19 cellular contexts compared by ENCODE assay signal in the genomic region with DNA sequence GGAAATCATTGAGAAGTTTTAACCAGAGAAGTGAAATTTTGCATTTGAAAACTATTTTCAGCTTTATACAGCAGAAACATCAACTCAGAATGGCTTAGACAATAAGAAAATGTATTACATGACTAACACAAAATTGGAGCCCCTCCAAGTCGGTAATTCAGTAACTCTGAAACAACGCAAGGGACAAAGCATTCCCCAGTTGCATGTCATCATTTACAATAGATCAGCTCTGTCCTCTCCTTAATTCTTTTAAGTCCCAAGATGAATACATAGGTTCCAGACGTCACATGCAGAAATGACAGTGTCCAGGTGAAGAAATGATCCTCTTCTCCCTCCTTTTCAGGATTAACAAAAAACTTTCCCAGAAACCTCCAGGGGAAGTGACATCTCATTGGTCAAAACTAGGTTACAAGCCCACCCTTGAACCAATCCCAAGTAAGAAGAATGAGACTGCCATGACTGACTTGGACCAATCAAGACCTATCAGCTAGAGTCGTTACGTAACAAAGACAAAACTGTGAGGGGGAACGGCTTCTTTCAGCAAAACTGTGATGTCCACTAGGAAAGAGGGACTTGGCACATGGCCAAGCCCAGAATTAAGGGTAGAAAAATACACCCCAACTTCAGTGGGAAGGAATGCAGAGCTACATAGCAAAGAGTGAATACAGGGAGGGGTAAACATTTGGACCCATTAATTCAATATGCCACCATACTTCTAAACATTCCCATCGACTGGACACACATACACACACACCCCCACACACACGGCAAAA.
DNase-seq lines count a peak whose midpoint lies in the region; ATAC-seq and TF ChIP-seq lines count a peak whose summit lies in the region.
"Had no signal": no experiment of that assay in that cellular context is flagged by ENCODE, and none has a peak within 500 bp of the region (broad histone marks: within the 10 kb centered on the region; RNA-seq: fewer than 3 reads in every experiment).

No MANE protein-coding gene starts in this region.

- TF ChIP-seq POLR2A in breast epithelium (IDR thresholded peaks at IDR 0.05), result no peak

- WGBS in mammary epithelial cell (ENCODE audit: low coverage, missing lambda C conversion rate), result 68% methylated on average over 5 of the region's 8 CpGs

- peak overlapping the region; percentile 1 for H3K27ac ChIP-seq in mammary epithelial cell (ENCODE audit: insufficient read depth, low read depth, low read length)
- H3K27ac ChIP-seq in breast epithelium, result no peak overlapping the region
- 0 out of 2 replicates have a peak overlapping the region, but pooled peaks have one; percentile 8 for H3K27ac ChIP-seq in PC-3 (ENCODE audit: low read length)
- no peak overlapping the region for H3K27ac ChIP-seq in MM.1S (ENCODE audit: low read length)
- H3K27ac ChIP-seq: HL-60 had no signal

- H2AFZ ChIP-seq in mammary epithelial cell (ENCODE audit: low read depth, low read length) (no peak overlapping the region), PC-3 (ENCODE audit: low read length) (no peak overlapping the region), MM.1S (ENCODE audit: low read length) (no peak overlapping the region)

- no peaks in the 10 kb centered on the region for H4K20me1 ChIP-seq in mammary epithelial cell (ENCODE audit: insufficient read depth, low read length)
- H4K20me1 ChIP-seq in PC-3 (ENCODE audit: low read length), result no peaks in the 10 kb centered on the region
- H4K20me1 ChIP-seq in MM.1S (ENCODE audit: insufficient read depth, low read length), result no peaks in the 10 kb centered on the region

- H3K9me3 Mint-ChIP-seq in chondrocyte (ENCODE audit: low read depth), result no peaks in the 10 kb centered on the region

- H3K36me3 ChIP-seq in mammary epithelial cell (ENCODE audit: insufficient read depth, low read length) (no peaks in the 10 kb centered on the region), breast epithelium (no peaks in the 10 kb centered on the region), PC-3 (ENCODE audit: low read depth, low read length) (no peaks in the 10 kb centered on the region), MM.1S (replicated peaks; ENCODE audit: insufficient read depth, low read length) (no peaks in the 10 kb centered on the region)

- H3K4me1 Mint-ChIP-seq in chondrocyte (ENCODE audit: low read depth), result no peaks in the 10 kb centered on the region

- no peak for ATAC-seq in PC-3

- BruUV-seq in mammary epithelial cell (replicated peaks; lab: Mats Ljungman, UMichigan) (no TSS peak), PC-3 (replicated peaks; lab: Mats Ljungman, UMichigan) (no TSS peak)

- CTCF ChIA-PET in mammary epithelial cell (lab: Charles Lee; ENCODE audit: low non-redundant PET), result no interaction called here
- CTCF ChIA-PET in PC-3 (lab: Charles Lee), result no interaction called here

- peaks cover 33% of the 10 kb centered on the region for H3K27me3 Mint-ChIP-seq in chondrocyte (ENCODE audit: low read depth)

- H3K9me3 ChIP-seq in mammary epithelial cell (replicated peaks; ENCODE audit: insufficient read depth, low read length), result no peaks in the 10 kb centered on the region
- H3K9me3 ChIP-seq in breast epithelium, result no peaks in the 10 kb centered on the region
- no peaks in the 10 kb centered on the region for H3K9me3 ChIP-seq in PC-3 (ENCODE audit: low read length)
- no peaks in the 10 kb centered on the region for H3K9me3 ChIP-seq in MM.1S (replicated peaks; ENCODE audit: insufficient read depth, low read length)

- H3K27ac Mint-ChIP-seq in chondrocyte (ENCODE audit: unreplicated experiment), result peak overlapping the region; percentile 34
- H3K27ac Mint-ChIP-seq: H9 had no signal

- no peak overlapping the region for H3K4me3 Mint-ChIP-seq in chondrocyte (ENCODE audit: unreplicated experiment)
- H3K4me3 Mint-ChIP-seq: H9 had no signal

- POLR2A ChIA-PET in PC-3 (lab: Charles Lee; ENCODE audit: unreplicated experiment), result no interaction called here

- H3K27me3 ChIP-seq in mammary epithelial cell (ENCODE audit: insufficient read depth, low read length) (no peaks in the 10 kb centered on the region), breast epithelium (no peaks in the 10 kb centered on the region), PC-3 (ENCODE audit: low read length) (no peaks in the 10 kb centered on the region), MM.1S (replicated peaks; ENCODE audit: insufficient read depth, low read length) (no peaks in the 10 kb centered on the region)

- in situ Hi-C loops in mammary epithelial cell (cut with MboI; ENCODE audit: low sequenced_read_pairs in 2 of 2), result no loop called here

- H3K9me2 ChIP-seq in PC-3 (replicated peaks; ENCODE audit: low read length) (no peaks in the 10 kb centered on the region), MM.1S (replicated peaks; ENCODE audit: insufficient read depth, low read length) (no peaks in the 10 kb centered on the region)

- no peaks in the 10 kb centered on the region for H3K79me2 ChIP-seq in mammary epithelial cell (ENCODE audit: insufficient read depth, low read length)
- no peaks in the 10 kb centered on the region for H3K79me2 ChIP-seq in PC-3 (ENCODE audit: low read length)
- no peaks in the 10 kb centered on the region for H3K79me2 ChIP-seq in MM.1S (ENCODE audit: low read length)

- TF ChIP-seq CTCF in mammary epithelial cell (conservative IDR thresholded peaks at IDR 0.05 in 1 of 2, IDR thresholded peaks at IDR 0.05 in 1 of 2; ENCODE audit: extremely low read depth in 1 of 2, insufficient read depth in 1 of 2, low read depth in 1 of 2, low read length in 2 of 2), result no peak
- no peak for TF ChIP-seq CTCF in breast epithelium (IDR thresholded peaks at IDR 0.05)
- no peak for TF ChIP-seq CTCF in PC-3 (conservative IDR thresholded peaks at IDR 0.05; ENCODE audit: low read depth, low read length)
- no peak for TF ChIP-seq CTCF in chondrocyte (IDR thresholded peaks at IDR 0.05)
- no peak for TF ChIP-seq CTCF in MM.1S (IDR thresholded peaks at IDR 0.05; ENCODE audit: low read length)

- no peaks in the 10 kb centered on the region for H3K36me3 Mint-ChIP-seq in chondrocyte (ENCODE audit: low read depth)

- H3K4me1 ChIP-seq in mammary epithelial cell (ENCODE audit: insufficient read depth, low read length), result peaks cover 14% of the 10 kb centered on the region
- H3K4me1 ChIP-seq in breast epithelium, result no peaks in the 10 kb centered on the region
- H3K4me1 ChIP-seq in PC-3 (ENCODE audit: insufficient read depth, low read length), result peaks cover 23% of the 10 kb centered on the region
- H3K4me1 ChIP-seq in MM.1S (ENCODE audit: low read length), result no peaks in the 10 kb centered on the region

- DNase-seq in mammary epithelial cell (no peak), breast epithelium (ENCODE audit: low spot score in 2 of 2) (no peak), PC-3 (peak; percentile 52), chondrocyte (ENCODE audit: low spot score) (no peak), renal cortical epithelial cell (ENCODE audit: low read depth) (peak; percentile 74), DMS53 treated with DMSO at 0.1 percent for 48 hours (lab: John Stamatoyannopoulos, UW; ENCODE audit: unreplicated experiment) (no peak), MM.1S (no peak), retina (no peak)
- DNase-seq: 8988T, C1 segment of cervical spinal cord, DMS79 treated with DMSO at 0.1 percent for 48 hours, H9, NCI-H1694 treated with DMSO at 0.1 percent for 48 hours, NCI-H510A treated with DMSO at 0.1 percent for 48 hours, NCI-H82, OCI-M1, RPMI8226, SIG-M5 had no signal

- H3F3A ChIP-seq in PC-3 (ENCODE audit: low read length, unreplicated experiment), result peaks cover 7% of the 10 kb centered on the region
- H3F3A ChIP-seq in MM.1S (ENCODE audit: insufficient read depth, low read length), result no peaks in the 10 kb centered on the region

- H3K4me2 ChIP-seq in mammary epithelial cell (ENCODE audit: insufficient read depth, low read depth, low read length) (no peak overlapping the region), PC-3 (ENCODE audit: low read length) (no peak overlapping the region), MM.1S (ENCODE audit: low read depth, low read length) (no peak overlapping the region)

- H3K9ac ChIP-seq in mammary epithelial cell (ENCODE audit: insufficient read depth, low read length), result no peak overlapping the region
- no peak overlapping the region for H3K9ac ChIP-seq in PC-3 (ENCODE audit: low read length)
- no peak overlapping the region for H3K9ac ChIP-seq in MM.1S (ENCODE audit: low read length)

- intact Hi-C loops in mammary epithelial cell (cut with micrococcal nuclease), result no loop called here
- intact Hi-C loops in breast epithelium (cut with DNase I; ENCODE audit: low total_unique reads), result no loop called here
- intact Hi-C loops in PC-3 (cut with micrococcal nuclease), result loop anchor here (2.0 kb wide), 1 partner anchor 25 kb away; no protein-coding TSS in a partner anchor

- dilution Hi-C loops in mammary epithelial cell (cut with HindIII; ENCODE audit: low sequenced_read_pairs), result no loop called here

- no peak overlapping the region for H3K4me3 ChIP-seq in mammary epithelial cell (replicated peaks in 1 of 3; ENCODE audit: insufficient read depth in 1 of 3, low read depth in 2 of 3, low read length in 3 of 3)
- H3K4me3 ChIP-seq in breast epithelium, result no peak overlapping the region
- H3K4me3 ChIP-seq in PC-3 (ENCODE audit: low read length), result no peak overlapping the region
- H3K4me3 ChIP-seq in MM.1S (ENCODE audit: low read length), result no peak overlapping the region

Comparison
In these comparisons a context has a peak if more than half of its experiments do, and no peak if none do; other contexts are left out.
1. H3K27ac ChIP-seq: peak in mammary epithelial cell (single experiment) and PC-3 (single experiment); none in breast epithelium (0 of 2) and MM.1S (single experiment).
2. DNase-seq: peak in PC-3 (single experiment) and renal cortical epithelial cell (single experiment); none in mammary epithelial cell (single experiment), breast epithelium (0 of 2), chondrocyte (single experiment), DMS53 treated with DMSO at 0.1 percent for 48 hours (single experiment), MM.1S (single experiment) and retina (single experiment).